Comparison of ENCODE assay signal across 19 cellular contexts in genomic region chr14:100407376-100408102, GRCh38. TPM values are rescaled to one million over a fixed set of nuclear protein-coding genes. Genes with fewer than 3 reads are reported as not detected.
DNase-seq lines count a peak whose midpoint lies in the region; ATAC-seq, FAIRE-seq and TF ChIP-seq lines count a peak whose summit lies in the region.
"Had no signal": no experiment of that assay in that cellular context is flagged by ENCODE, and none has a peak within 500 bp of the region (broad histone marks: within the 10 kb centered on the region; RNA-seq: fewer than 3 reads in every experiment).

No MANE protein-coding gene starts in this region.

- no peaks in the 10 kb centered on the region for H3K36me3 Mint-ChIP-seq in endodermal cell (ENCODE audit: low read depth)
- H3K36me3 Mint-ChIP-seq: brain had no signal

- intact Hi-C loops in vagina (cut with DNase I): no loop called here

- no peak for TF ChIP-seq POLR2A in Peyer's patch (IDR thresholded peaks at IDR 0.05)
- TF ChIP-seq POLR2A in vagina (IDR thresholded peaks at IDR 0.05): no peak

- H3K4me3 ChIP-seq in Peyer's patch (no peak overlapping the region), endodermal cell (ENCODE audit: low read length) (no peak overlapping the region), osteoblast (ENCODE audit: insufficient read depth, low read length) (no peak overlapping the region), vagina (no peak overlapping the region)
- H3K4me3 ChIP-seq: dorsolateral prefrontal cortex, heart left ventricle, thyroid gland had no signal

- peaks cover 22% of the 10 kb centered on the region for H3K4me1 Mint-ChIP-seq in endodermal cell

- no peak for FAIRE-seq in D721Med (lab: Jason Lieb, UNC)

- H4K20me1 ChIP-seq in osteoblast (ENCODE audit: insufficient read depth, low read length): peaks cover 4% of the 10 kb centered on the region

- H3K27me3 ChIP-seq in Peyer's patch (no peaks in the 10 kb centered on the region), endodermal cell (ENCODE audit: control insufficient read depth, insufficient read depth, low read length, poor library complexity, severe bottlenecking) (no peaks in the 10 kb centered on the region), osteoblast (ENCODE audit: insufficient read depth, low read length) (no peaks in the 10 kb centered on the region), vagina (no peaks in the 10 kb centered on the region)
- H3K27me3 ChIP-seq: dorsolateral prefrontal cortex, heart left ventricle, thyroid gland had no signal

- H3K4me1 ChIP-seq in Peyer's patch (peaks cover 0 to 54% (median 0%) of the 10 kb centered on the region in 4 donors), endodermal cell (ENCODE audit: control insufficient read depth, insufficient read depth, low read length) (peaks cover 3% of the 10 kb centered on the region), osteoblast (ENCODE audit: insufficient read depth, low read length) (peaks cover 14% of the 10 kb centered on the region), vagina (peaks cover 6% of the 10 kb centered on the region)
- H3K4me1 ChIP-seq: parathyroid adenoma, thyroid gland had no signal

- no peak overlapping the region for H3K27ac Mint-ChIP-seq in endodermal cell

- H3K9ac ChIP-seq in endodermal cell (ENCODE audit: extremely low read depth, low read length, poor library complexity, severe bottlenecking): no peak overlapping the region
- H3K9ac ChIP-seq: parathyroid adenoma had no signal

- no peaks in the 10 kb centered on the region for H3K79me2 ChIP-seq in osteoblast (ENCODE audit: insufficient read depth, low read length)

- ATAC-seq in GM21786 (IDR thresholded peaks at IDR 0.05; ENCODE audit: unreplicated experiment): no peak

- WGBS in endodermal cell (ENCODE audit: insufficient coverage in 1 of 2, insufficient read length in 1 of 2), 2 experiments: 94 to 100% methylated on average over 1 to 11 of the region's 11 CpGs

- no peak overlapping the region for H3K4me3 Mint-ChIP-seq in endodermal cell
- H3K4me3 Mint-ChIP-seq: brain had no signal

- H3K9me3 ChIP-seq in Peyer's patch (no peaks in the 10 kb centered on the region), endodermal cell (ENCODE audit: control insufficient read depth, low read length) (no peaks in the 10 kb centered on the region), osteoblast (ENCODE audit: low read depth, low read length) (no peaks in the 10 kb centered on the region), vagina (no peaks in the 10 kb centered on the region)
- H3K9me3 ChIP-seq: heart left ventricle, thyroid gland had no signal

- peaks cover 20% of the 10 kb centered on the region for H3K27me3 Mint-ChIP-seq in endodermal cell (ENCODE audit: insufficient read depth)
- H3K27me3 Mint-ChIP-seq: brain had no signal

- peak; percentile 23 to 25 for DNase-seq in SHP77 (lab: John Stamatoyannopoulos, UW)
- no peak for DNase-seq in SHP77 treated with DMSO at 0.1 percent for 48 hours (lab: John Stamatoyannopoulos, UW)
- DNase-seq in Peyer's patch: peak in 2 of 3 donors; percentile 43 to 54
- no peak for DNase-seq in endodermal cell
- DNase-seq in osteoblast (ENCODE audit: insufficient read length, low spot score, missing footprints): no peak
- no peak for DNase-seq in D721Med (ENCODE audit: insufficient read length, low spot score)
- no peak for DNase-seq in vagina (ENCODE audit: extremely low spot score in 2 of 2)
- DNase-seq: activated naive CD4-positive, alpha-beta T cell treated with anti-CD3 and anti-CD28 coated beads, Interleukin-2, amount 50 U/mL, for 16 hours; heart left ventricle; islet precursor cell; NCI-H2081 treated with DMSO at 0.1 percent for 48 hours; NCI-H526 treated with DMSO at 0.1 percent for 48 hours; thyroid gland; WERI-Rb-1 had no signal

- H3K27ac ChIP-seq in Peyer's patch (peak overlapping the region in 3 of 4 donors; percentile 71 to 97 (median 86)), endodermal cell (ENCODE audit: low read depth, low read length) (peak overlapping the region; percentile 45), osteoblast (ENCODE audit: low read depth, low read length) (peak overlapping the region; percentile 75), vagina (no peak overlapping the region)
- H3K27ac ChIP-seq: 22Rv1, dorsolateral prefrontal cortex, parathyroid adenoma, thyroid gland, WERI-Rb-1 had no signal

- no peak overlapping the region for H2AFZ ChIP-seq in osteoblast (ENCODE audit: low read length)
- H2AFZ ChIP-seq: parathyroid adenoma had no signal

- TF ChIP-seq CTCF in Peyer's patch (IDR thresholded peaks at IDR 0.05) (no peak), endodermal cell (conservative IDR thresholded peaks at IDR 0.05) (no peak), osteoblast (IDR thresholded peaks at IDR 0.05; ENCODE audit: extremely low read depth, low read depth, low read length) (no peak), D721Med (IDR thresholded peaks at IDR 0.05; ENCODE audit: insufficient read depth, missing control alignments) (no peak), vagina (IDR thresholded peaks at IDR 0.05) (no peak)

- no peak overlapping the region for H3K4me2 ChIP-seq in osteoblast (ENCODE audit: insufficient read depth, low read length)

- H3K36me3 ChIP-seq in Peyer's patch: no peaks in the 10 kb centered on the region
- H3K36me3 ChIP-seq in endodermal cell (ENCODE audit: control insufficient read depth, insufficient read depth, low read length): no peaks in the 10 kb centered on the region
- H3K36me3 ChIP-seq in osteoblast (ENCODE audit: insufficient read depth, low read length): no peaks in the 10 kb centered on the region
- H3K36me3 ChIP-seq in vagina: no peaks in the 10 kb centered on the region
- H3K36me3 ChIP-seq: heart left ventricle, thyroid gland, WERI-Rb-1 had no signal

- H3K9me3 Mint-ChIP-seq in endodermal cell: no peaks in the 10 kb centered on the region
- H3K9me3 Mint-ChIP-seq: brain had no signal

RNA-seq across cellular contexts. Expression of gene WDR25, which starts 31.3 kb away (rescaled TPM):
- total RNA-seq in Peyer's patch (10 to 100 TPM in 2 of 4 donors, 1 to 10 TPM in 2; 1.7 to 11.7 (median 10.3) TPM), endodermal cell (1 to 10 TPM; 5.8 to 8.0 TPM), osteoblast (18.0 and 22.1 TPM in 2 replicates), vagina (4.2 TPM)
- polyA plus RNA-seq in endodermal cell (2013, experiment 1 of 2): 6.9 TPM
- polyA plus RNA-seq in endodermal cell (2013, experiment 2 of 2): 7.5 TPM

Comparison
In these comparisons a context has a peak if more than half of its experiments do, and no peak if none do; other contexts are left out.
1. DNase-seq: peak in SHP77 (2 of 2) and Peyer's patch (2 of 3); none in SHP77 treated with DMSO at 0.1 percent for 48 hours (single experiment), endodermal cell (single experiment), osteoblast (single experiment), D721Med (single experiment) and vagina (0 of 2).